In the genomic region with DNA sequence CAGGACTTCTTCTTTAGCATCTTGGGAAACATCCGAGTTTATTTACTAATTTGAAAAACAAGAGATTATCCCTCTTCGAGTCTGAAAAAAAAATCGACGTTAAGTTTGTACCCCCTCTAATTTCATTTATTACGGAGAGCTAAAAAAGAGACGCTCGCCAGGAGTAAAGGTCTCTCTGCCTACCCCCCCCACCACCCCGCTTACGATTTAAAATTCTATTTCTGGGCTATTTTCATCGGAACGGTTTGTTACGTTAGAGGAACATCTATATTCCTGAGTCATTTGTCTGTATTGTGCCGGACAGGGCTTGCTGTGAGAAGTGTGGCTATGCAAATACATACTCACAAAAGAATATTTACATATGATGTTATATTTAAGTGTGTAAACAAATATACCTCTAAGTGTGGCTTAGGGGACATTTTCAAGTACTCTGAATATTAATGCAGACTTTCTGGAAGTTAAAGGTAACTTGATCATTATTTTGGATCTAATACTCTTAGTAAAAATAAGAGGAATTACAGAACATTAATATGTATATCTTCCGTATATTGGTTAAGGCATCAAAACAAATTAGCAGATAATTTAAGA, we compare ENCODE assay signal across 9 cellular contexts. TPM values are rescaled to one million over a fixed set of nuclear protein-coding genes. Genes with fewer than 3 reads are reported as not detected.
DNase-seq lines count a peak whose midpoint lies in the region; FAIRE-seq and TF ChIP-seq lines count a peak whose summit lies in the region.
"Had no signal": no experiment of that assay in that cellular context is flagged by ENCODE, and none has a peak within 500 bp of the region (broad histone marks: within the 10 kb centered on the region; RNA-seq: fewer than 3 reads in every experiment).

No MANE protein-coding gene starts in this region.

- no peaks in the 10 kb centered on the region for H3K9me3 Mint-ChIP-seq in activated naive CD8-positive, alpha-beta T cell treated with anti-CD3 and anti-CD28 coated beads for 36 hours
- H3K9me3 Mint-ChIP-seq in nephron progenitor cell = peaks cover 10% of the 10 kb centered on the region

- peaks cover 69% of the 10 kb centered on the region for H3K4me1 Mint-ChIP-seq in activated naive CD8-positive, alpha-beta T cell treated with anti-CD3 and anti-CD28 coated beads for 36 hours
- peaks cover 60% of the 10 kb centered on the region for H3K4me1 Mint-ChIP-seq in nephron progenitor cell

- no peak for FAIRE-seq in frontal cortex (lab: Jason Lieb, UNC)

- DNase-seq in NCI-H748 (lab: John Stamatoyannopoulos, UW; ENCODE audit: unreplicated experiment) (peak; percentile 4), NCI-H748 treated with DMSO at 0.1 percent for 48 hours (lab: John Stamatoyannopoulos, UW) (no peak), HL-60 (ENCODE audit: low read depth in 1 of 2, low spot score in 1 of 2) (no peak), nephron progenitor cell (no peak), NCI-H1105 treated with DMSO at 0.1 percent for 48 hours (lab: John Stamatoyannopoulos, UW) (no peak), frontal cortex (ENCODE audit: low spot score in 2 of 2) (no peak), kidney tubule cell (ENCODE audit: low spot score) (no peak)
- DNase-seq in activated naive CD8-positive, alpha-beta T cell treated with anti-CD3 and anti-CD28 coated beads for 36 hours = no peak

- H3K27me3 ChIP-seq in HL-60 (ENCODE audit: insufficient read depth, poor library complexity, severe bottlenecking) = no peaks in the 10 kb centered on the region

- TF ChIP-seq CTCF in HL-60 (IDR thresholded peaks at IDR 0.05; ENCODE audit: insufficient read depth, low read length) (no peak), nephron progenitor cell (IDR thresholded peaks at IDR 0.05) (no peak)

- H3K4me3 Mint-ChIP-seq in activated naive CD8-positive, alpha-beta T cell treated with anti-CD3 and anti-CD28 coated beads for 36 hours = peak overlapping the region; percentile 78
- H3K4me3 Mint-ChIP-seq in nephron progenitor cell = peak overlapping the region; percentile 69

- peak overlapping the region; percentile 63; the same call in 1 of the 2 replicates for H3K4me3 ChIP-seq in HL-60 (replicated peaks; ENCODE audit: insufficient read depth, low read length)

- H3K27ac ChIP-seq in HL-60 (replicated peaks) = no peak overlapping the region

- H3K27me3 Mint-ChIP-seq in activated naive CD8-positive, alpha-beta T cell treated with anti-CD3 and anti-CD28 coated beads for 36 hours = peaks cover 74% of the 10 kb centered on the region
- peaks cover 72% of the 10 kb centered on the region for H3K27me3 Mint-ChIP-seq in nephron progenitor cell (ENCODE audit: low read depth, poor library complexity)

- no peak overlapping the region for H3K27ac Mint-ChIP-seq in activated naive CD8-positive, alpha-beta T cell treated with anti-CD3 and anti-CD28 coated beads for 36 hours
- no peak overlapping the region for H3K27ac Mint-ChIP-seq in nephron progenitor cell

- peaks cover 9% of the 10 kb centered on the region for H3K36me3 Mint-ChIP-seq in activated naive CD8-positive, alpha-beta T cell treated with anti-CD3 and anti-CD28 coated beads for 36 hours
- H3K36me3 Mint-ChIP-seq in nephron progenitor cell (ENCODE audit: low read depth) = peaks cover 15% of the 10 kb centered on the region

RNA-seq across cellular contexts. Expression of gene SHOX2, which starts 1.4 kb away (rescaled TPM):
- not detected for total RNA-seq in activated naive CD8-positive, alpha-beta T cell treated with anti-CD3 and anti-CD28 coated beads for 36 hours
- not detected for total RNA-seq in frontal cortex
- total RNA-seq: mucosa of gallbladder had no signal

RNA-seq across cellular contexts. Expression of gene RSRC1, which starts 2.3 kb away (rescaled TPM):
- 10 to 100 TPM; 33.2 to 37.1 TPM for total RNA-seq in activated naive CD8-positive, alpha-beta T cell treated with anti-CD3 and anti-CD28 coated beads for 36 hours
- total RNA-seq in frontal cortex = 44.8 TPM
